ENCODE assay signal across 6 cellular contexts in genomic region chrX:23398570-23398969, GRCh38.
"Had no signal": no experiment of that assay in that cellular context is flagged by ENCODE, and none has a peak within 500 bp of the region (broad histone marks: within the 10 kb centered on the region; RNA-seq: fewer than 3 reads in every experiment).

No MANE protein-coding gene starts in this region.

- H3K4me3 ChIP-seq: K562 had no signal

- DNase-seq: IMR-90, KBM-7, KG1 had no signal

- H3K27ac ChIP-seq: HL-60 had no signal

- ATAC-seq: HepG2, K562 had no signal
